In the genomic region with DNA sequence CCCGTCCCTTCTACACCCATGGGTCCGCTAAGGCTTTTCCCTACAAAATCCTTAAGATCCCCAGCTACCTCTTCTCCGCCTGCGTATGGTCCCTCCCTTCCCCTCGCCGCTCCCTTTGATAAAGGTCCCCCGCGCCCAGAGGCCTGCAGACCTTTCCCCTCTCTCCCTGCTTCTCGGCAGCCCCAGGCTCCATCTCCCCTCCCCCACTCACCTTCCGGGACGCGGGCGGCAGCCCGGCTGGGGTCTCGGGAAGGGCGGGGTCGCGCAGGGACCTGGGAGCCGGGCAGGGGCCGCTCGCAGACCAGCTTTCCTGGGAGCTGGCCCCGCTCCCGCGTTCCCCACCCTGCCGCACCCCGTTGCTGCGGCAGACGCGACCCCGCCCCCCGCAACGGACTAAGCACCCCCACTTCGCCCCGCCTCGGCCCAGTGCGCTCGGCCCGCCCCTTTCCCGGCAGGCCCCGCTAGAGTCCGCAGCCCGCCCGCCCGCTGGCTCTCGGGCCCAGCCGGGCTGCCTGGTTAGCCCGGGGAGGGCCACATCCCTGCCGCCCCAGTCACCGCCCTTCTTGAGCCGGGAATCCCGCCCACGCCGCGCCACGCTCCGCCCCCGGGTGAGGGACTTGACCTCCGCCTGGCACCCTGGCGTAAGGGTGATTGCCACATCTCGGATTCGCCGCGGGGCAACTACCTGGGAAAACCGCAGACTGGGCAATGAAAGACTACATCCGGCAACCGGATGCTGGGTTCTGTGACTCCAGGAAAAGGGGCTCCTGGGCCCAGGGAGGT, we compare ENCODE assay signal across 1 cellular context.
TF ChIP-seq lines count a peak whose summit lies in the region.

A gene with protein sequence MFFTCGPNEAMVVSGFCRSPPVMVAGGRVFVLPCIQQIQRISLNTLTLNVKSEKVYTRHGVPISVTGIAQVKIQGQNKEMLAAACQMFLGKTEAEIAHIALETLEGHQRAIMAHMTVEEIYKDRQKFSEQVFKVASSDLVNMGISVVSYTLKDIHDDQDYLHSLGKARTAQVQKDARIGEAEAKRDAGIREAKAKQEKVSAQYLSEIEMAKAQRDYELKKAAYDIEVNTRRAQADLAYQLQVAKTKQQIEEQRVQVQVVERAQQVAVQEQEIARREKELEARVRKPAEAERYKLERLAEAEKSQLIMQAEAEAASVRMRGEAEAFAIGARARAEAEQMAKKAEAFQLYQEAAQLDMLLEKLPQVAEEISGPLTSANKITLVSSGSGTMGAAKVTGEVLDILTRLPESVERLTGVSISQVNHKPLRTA (minus strand): TSS at position 372 of the 783 bp plus-strand sequence. CDS start 498 bp downstream, outside the sequence.

TF ChIP-seq in H1, 55 proteins besides CTCF, POLR2A, EP300 and RAD21 (continues in another document):
- no peak for TF ChIP-seq MAFK (IDR thresholded peaks at IDR 0.05; ENCODE audit: low read depth, low read length)
- no peak for TF ChIP-seq CHD1 (IDR thresholded peaks at IDR 0.05; ENCODE audit: low read depth, low read length)
- no peak for TF ChIP-seq CBX5 (IDR thresholded peaks at IDR 0.05; ENCODE audit: low read depth, low read length)
- TF ChIP-seq SRF (IDR thresholded peaks at IDR 0.05; ENCODE audit: low read depth, low read length), result no peak
- no peak for TF ChIP-seq ZNF274 (IDR thresholded peaks at IDR 0.05; ENCODE audit: borderline replicate concordance, extremely low read depth, low read length)
- peak; percentile 51 for TF ChIP-seq PHF8 (conservative IDR thresholded peaks at IDR 0.05; ENCODE audit: low read depth, low read length)
- no peak for TF ChIP-seq RNF2 (IDR thresholded peaks at IDR 0.05; ENCODE audit: borderline replicate concordance, low read depth, low read length, missing control alignments, poor library complexity, severe bottlenecking)
- TF ChIP-seq, protein P1, sequence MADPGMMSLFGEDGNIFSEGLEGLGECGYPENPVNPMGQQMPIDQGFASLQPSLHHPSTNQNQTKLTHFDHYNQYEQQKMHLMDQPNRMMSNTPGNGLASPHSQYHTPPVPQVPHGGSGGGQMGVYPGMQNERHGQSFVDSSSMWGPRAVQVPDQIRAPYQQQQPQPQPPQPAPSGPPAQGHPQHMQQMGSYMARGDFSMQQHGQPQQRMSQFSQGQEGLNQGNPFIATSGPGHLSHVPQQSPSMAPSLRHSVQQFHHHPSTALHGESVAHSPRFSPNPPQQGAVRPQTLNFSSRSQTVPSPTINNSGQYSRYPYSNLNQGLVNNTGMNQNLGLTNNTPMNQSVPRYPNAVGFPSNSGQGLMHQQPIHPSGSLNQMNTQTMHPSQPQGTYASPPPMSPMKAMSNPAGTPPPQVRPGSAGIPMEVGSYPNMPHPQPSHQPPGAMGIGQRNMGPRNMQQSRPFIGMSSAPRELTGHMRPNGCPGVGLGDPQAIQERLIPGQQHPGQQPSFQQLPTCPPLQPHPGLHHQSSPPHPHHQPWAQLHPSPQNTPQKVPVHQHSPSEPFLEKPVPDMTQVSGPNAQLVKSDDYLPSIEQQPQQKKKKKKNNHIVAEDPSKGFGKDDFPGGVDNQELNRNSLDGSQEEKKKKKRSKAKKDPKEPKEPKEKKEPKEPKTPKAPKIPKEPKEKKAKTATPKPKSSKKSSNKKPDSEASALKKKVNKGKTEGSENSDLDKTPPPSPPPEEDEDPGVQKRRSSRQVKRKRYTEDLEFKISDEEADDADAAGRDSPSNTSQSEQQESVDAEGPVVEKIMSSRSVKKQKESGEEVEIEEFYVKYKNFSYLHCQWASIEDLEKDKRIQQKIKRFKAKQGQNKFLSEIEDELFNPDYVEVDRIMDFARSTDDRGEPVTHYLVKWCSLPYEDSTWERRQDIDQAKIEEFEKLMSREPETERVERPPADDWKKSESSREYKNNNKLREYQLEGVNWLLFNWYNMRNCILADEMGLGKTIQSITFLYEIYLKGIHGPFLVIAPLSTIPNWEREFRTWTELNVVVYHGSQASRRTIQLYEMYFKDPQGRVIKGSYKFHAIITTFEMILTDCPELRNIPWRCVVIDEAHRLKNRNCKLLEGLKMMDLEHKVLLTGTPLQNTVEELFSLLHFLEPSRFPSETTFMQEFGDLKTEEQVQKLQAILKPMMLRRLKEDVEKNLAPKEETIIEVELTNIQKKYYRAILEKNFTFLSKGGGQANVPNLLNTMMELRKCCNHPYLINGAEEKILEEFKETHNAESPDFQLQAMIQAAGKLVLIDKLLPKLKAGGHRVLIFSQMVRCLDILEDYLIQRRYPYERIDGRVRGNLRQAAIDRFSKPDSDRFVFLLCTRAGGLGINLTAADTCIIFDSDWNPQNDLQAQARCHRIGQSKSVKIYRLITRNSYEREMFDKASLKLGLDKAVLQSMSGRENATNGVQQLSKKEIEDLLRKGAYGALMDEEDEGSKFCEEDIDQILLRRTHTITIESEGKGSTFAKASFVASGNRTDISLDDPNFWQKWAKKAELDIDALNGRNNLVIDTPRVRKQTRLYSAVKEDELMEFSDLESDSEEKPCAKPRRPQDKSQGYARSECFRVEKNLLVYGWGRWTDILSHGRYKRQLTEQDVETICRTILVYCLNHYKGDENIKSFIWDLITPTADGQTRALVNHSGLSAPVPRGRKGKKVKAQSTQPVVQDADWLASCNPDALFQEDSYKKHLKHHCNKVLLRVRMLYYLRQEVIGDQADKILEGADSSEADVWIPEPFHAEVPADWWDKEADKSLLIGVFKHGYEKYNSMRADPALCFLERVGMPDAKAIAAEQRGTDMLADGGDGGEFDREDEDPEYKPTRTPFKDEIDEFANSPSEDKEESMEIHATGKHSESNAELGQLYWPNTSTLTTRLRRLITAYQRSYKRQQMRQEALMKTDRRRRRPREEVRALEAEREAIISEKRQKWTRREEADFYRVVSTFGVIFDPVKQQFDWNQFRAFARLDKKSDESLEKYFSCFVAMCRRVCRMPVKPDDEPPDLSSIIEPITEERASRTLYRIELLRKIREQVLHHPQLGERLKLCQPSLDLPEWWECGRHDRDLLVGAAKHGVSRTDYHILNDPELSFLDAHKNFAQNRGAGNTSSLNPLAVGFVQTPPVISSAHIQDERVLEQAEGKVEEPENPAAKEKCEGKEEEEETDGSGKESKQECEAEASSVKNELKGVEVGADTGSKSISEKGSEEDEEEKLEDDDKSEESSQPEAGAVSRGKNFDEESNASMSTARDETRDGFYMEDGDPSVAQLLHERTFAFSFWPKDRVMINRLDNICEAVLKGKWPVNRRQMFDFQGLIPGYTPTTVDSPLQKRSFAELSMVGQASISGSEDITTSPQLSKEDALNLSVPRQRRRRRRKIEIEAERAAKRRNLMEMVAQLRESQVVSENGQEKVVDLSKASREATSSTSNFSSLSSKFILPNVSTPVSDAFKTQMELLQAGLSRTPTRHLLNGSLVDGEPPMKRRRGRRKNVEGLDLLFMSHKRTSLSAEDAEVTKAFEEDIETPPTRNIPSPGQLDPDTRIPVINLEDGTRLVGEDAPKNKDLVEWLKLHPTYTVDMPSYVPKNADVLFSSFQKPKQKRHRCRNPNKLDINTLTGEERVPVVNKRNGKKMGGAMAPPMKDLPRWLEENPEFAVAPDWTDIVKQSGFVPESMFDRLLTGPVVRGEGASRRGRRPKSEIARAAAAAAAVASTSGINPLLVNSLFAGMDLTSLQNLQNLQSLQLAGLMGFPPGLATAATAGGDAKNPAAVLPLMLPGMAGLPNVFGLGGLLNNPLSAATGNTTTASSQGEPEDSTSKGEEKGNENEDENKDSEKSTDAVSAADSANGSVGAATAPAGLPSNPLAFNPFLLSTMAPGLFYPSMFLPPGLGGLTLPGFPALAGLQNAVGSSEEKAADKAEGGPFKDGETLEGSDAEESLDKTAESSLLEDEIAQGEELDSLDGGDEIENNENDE (IDR thresholded peaks at IDR 0.05; ENCODE audit: insufficient replicate concordance, low read length), result no peak
- TF ChIP-seq EGR1 (IDR thresholded peaks at IDR 0.05; ENCODE audit: borderline replicate concordance, low read depth, low read length), result peak; percentile 91
- no peak for TF ChIP-seq KDM5A (IDR thresholded peaks at IDR 0.05; ENCODE audit: low read length)
- no peak for TF ChIP-seq RFX5 (IDR thresholded peaks at IDR 0.05; ENCODE audit: borderline replicate concordance, low read depth, low read length)
- no peak for TF ChIP-seq CHD2 (IDR thresholded peaks at IDR 0.05; ENCODE audit: low read length)
- peak in 1 of 2 experiments; percentile 67; a peak in 1 of 4 replicates for TF ChIP-seq SIN3A (conservative IDR thresholded peaks at IDR 0.05 in 1 of 2, IDR thresholded peaks at IDR 0.05 in 1 of 2; ENCODE audit: low read depth in 1 of 2, low read length in 2 of 2)
- TF ChIP-seq, protein P2, sequence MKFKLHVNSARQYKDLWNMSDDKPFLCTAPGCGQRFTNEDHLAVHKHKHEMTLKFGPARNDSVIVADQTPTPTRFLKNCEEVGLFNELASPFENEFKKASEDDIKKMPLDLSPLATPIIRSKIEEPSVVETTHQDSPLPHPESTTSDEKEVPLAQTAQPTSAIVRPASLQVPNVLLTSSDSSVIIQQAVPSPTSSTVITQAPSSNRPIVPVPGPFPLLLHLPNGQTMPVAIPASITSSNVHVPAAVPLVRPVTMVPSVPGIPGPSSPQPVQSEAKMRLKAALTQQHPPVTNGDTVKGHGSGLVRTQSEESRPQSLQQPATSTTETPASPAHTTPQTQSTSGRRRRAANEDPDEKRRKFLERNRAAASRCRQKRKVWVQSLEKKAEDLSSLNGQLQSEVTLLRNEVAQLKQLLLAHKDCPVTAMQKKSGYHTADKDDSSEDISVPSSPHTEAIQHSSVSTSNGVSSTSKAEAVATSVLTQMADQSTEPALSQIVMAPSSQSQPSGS (IDR thresholded peaks at IDR 0.05; ENCODE audit: low read length), result no peak
- peak; percentile 97 for TF ChIP-seq CEBPB (IDR thresholded peaks at IDR 0.05; ENCODE audit: low read depth, low read length)
- TF ChIP-seq SIX5 (IDR thresholded peaks at IDR 0.05; ENCODE audit: low read depth, low read length), result no peak
- TF ChIP-seq GTF2F1 (IDR thresholded peaks at IDR 0.05; ENCODE audit: borderline replicate concordance, low read depth, low read length), result no peak
- TF ChIP-seq ASH2L (IDR thresholded peaks at IDR 0.05; ENCODE audit: low read length), result peak; percentile 72
- TF ChIP-seq TAF7 (optimal IDR thresholded peaks at IDR 0.05; ENCODE audit: borderline replicate concordance, low read depth, low read length), result peak; percentile 49
- no peak for TF ChIP-seq TCF12 (IDR thresholded peaks at IDR 0.05; ENCODE audit: low read depth, low read length)
- no peak for TF ChIP-seq JUN (IDR thresholded peaks at IDR 0.05; ENCODE audit: low read depth, low read length)
- no peak for TF ChIP-seq BCL11A (IDR thresholded peaks at IDR 0.05; ENCODE audit: low read depth in 2 of 2, low read length in 2 of 2)
- peak; percentile 11; the same call in 1 of the 2 replicates for TF ChIP-seq BACH1 (IDR thresholded peaks at IDR 0.05; ENCODE audit: low read length)
- no peak for TF ChIP-seq SP2 (IDR thresholded peaks at IDR 0.05; ENCODE audit: low read length)
- no peak for TF ChIP-seq SAP30 (IDR thresholded peaks at IDR 0.05; ENCODE audit: insufficient read depth, insufficient replicate concordance, low read length)
- TF ChIP-seq EZH2 (IDR thresholded peaks at IDR 0.05; ENCODE audit: low read depth, low read length, severe bottlenecking), result no peak
- no peak for TF ChIP-seq YY1 (IDR thresholded peaks at IDR 0.05; ENCODE audit: low read depth, low read length)
- peak; percentile 55; the same call in 1 of the 2 replicates for TF ChIP-seq RBBP5 (IDR thresholded peaks at IDR 0.05; ENCODE audit: borderline replicate concordance, low read depth, low read length)
- TF ChIP-seq, protein P3, sequence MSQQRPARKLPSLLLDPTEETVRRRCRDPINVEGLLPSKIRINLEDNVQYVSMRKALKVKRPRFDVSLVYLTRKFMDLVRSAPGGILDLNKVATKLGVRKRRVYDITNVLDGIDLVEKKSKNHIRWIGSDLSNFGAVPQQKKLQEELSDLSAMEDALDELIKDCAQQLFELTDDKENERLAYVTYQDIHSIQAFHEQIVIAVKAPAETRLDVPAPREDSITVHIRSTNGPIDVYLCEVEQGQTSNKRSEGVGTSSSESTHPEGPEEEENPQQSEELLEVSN (IDR thresholded peaks at IDR 0.05), result no peak
- no peak; the same call in 1 of the 2 replicates for TF ChIP-seq SP1 (IDR thresholded peaks at IDR 0.05; ENCODE audit: low read depth, low read length)
- no peak for TF ChIP-seq BRCA1 (IDR thresholded peaks at IDR 0.05; ENCODE audit: low read depth, low read length)
- 0 out of 2 replicates have a peak, but pooled peaks have one; percentile 6 for TF ChIP-seq GABPA (IDR thresholded peaks at IDR 0.05; ENCODE audit: borderline replicate concordance, insufficient read depth, low read length)
- TF ChIP-seq NANOG (IDR thresholded peaks at IDR 0.05; ENCODE audit: insufficient read depth, low read depth, low read length, poor library complexity, severe bottlenecking), result peak; percentile 44
- no peak for TF ChIP-seq SIRT6 (IDR thresholded peaks at IDR 0.05; ENCODE audit: low read length)
- TF ChIP-seq SP4 (IDR thresholded peaks at IDR 0.05; ENCODE audit: low read length), result no peak
- no peak for TF ChIP-seq JUND (IDR thresholded peaks at IDR 0.05; ENCODE audit: low read length)
- TF ChIP-seq NRF1 (IDR thresholded peaks at IDR 0.05; ENCODE audit: low read depth, low read length), result no peak
- TF ChIP-seq CREB1 (IDR thresholded peaks at IDR 0.05), result 0 out of 2 replicates have a peak, but pooled peaks have one; percentile 10
- peak; percentile 33; the same call in 1 of the 2 replicates for TF ChIP-seq TAF1 (IDR thresholded peaks at IDR 0.05; ENCODE audit: low read depth, low read length)
- no peak; the same call in 1 of the 2 replicates for TF ChIP-seq SUZ12 (IDR thresholded peaks at IDR 0.05; ENCODE audit: low read length)
- TF ChIP-seq CTBP2 (IDR thresholded peaks at IDR 0.05; ENCODE audit: borderline replicate concordance, insufficient read depth, insufficient read length, low read length), result peak; percentile 20
- TF ChIP-seq, protein P4, sequence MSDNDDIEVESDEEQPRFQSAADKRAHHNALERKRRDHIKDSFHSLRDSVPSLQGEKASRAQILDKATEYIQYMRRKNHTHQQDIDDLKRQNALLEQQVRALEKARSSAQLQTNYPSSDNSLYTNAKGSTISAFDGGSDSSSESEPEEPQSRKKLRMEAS (IDR thresholded peaks at IDR 0.05), result peak; percentile 66
- TF ChIP-seq HDAC2 (IDR thresholded peaks at IDR 0.05; ENCODE audit: borderline replicate concordance in 1 of 2, low read depth in 2 of 2, low read length in 2 of 2), result peak; percentile 21 to 91; a peak in 1 of 4 replicates
- TF ChIP-seq CBX8 (IDR thresholded peaks at IDR 0.05; ENCODE audit: borderline replicate concordance, low read depth, low read length), result no peak
- no peak for TF ChIP-seq POU5F1 (IDR thresholded peaks at IDR 0.05; ENCODE audit: low read depth, low read length)
- TF ChIP-seq TBP (IDR thresholded peaks at IDR 0.05; ENCODE audit: low read depth, low read length), result peak; percentile 25; the same call in 1 of the 2 replicates
- TF ChIP-seq HDAC6 (IDR thresholded peaks at IDR 0.05; ENCODE audit: low read depth, low read length), result no peak
- TF ChIP-seq, protein P5, sequence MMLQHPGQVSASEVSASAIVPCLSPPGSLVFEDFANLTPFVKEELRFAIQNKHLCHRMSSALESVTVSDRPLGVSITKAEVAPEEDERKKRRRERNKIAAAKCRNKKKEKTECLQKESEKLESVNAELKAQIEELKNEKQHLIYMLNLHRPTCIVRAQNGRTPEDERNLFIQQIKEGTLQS (IDR thresholded peaks at IDR 0.05; ENCODE audit: insufficient read depth, low read depth, low read length), result no peak
- peak; percentile 59 for TF ChIP-seq KDM4A (IDR thresholded peaks at IDR 0.05; ENCODE audit: low read depth, low read length, severe bottlenecking)
- TF ChIP-seq, protein P6, sequence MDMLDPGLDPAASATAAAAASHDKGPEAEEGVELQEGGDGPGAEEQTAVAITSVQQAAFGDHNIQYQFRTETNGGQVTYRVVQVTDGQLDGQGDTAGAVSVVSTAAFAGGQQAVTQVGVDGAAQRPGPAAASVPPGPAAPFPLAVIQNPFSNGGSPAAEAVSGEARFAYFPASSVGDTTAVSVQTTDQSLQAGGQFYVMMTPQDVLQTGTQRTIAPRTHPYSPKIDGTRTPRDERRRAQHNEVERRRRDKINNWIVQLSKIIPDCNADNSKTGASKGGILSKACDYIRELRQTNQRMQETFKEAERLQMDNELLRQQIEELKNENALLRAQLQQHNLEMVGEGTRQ (IDR thresholded peaks at IDR 0.05; ENCODE audit: low read length), result no peak
